In the genomic region with DNA sequence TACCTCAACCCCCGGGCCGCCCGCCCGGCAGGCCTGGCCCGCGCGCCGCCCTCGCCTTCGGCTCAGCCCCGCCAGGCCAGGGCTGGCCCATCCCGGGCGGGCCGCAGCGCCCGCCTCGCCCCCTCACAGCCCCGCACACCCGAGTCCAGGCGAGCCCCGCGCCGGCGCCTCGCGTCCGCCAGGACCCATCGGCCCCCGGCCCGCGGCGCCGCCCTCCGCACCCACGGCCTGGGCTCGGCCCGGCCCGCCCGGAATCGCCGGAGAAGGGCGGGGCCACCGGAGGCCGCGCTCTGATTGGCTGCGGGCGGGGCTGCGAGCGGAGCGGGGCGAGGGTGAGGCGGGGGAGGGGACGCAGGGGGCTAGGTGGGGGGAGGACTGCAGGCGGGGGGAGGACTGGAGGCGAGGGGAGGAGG, we compare ENCODE assay signal across 8 cellular contexts. TPM values are rescaled to one million over a fixed set of nuclear protein-coding genes. Genes with fewer than 3 reads are reported as not detected.
DNase-seq lines count a peak whose midpoint lies in the region; ATAC-seq and TF ChIP-seq lines count a peak whose summit lies in the region.

No MANE protein-coding gene starts in this region.

- TF ChIP-seq CTCF in Caco-2 (IDR thresholded peaks at IDR 0.05; ENCODE audit: insufficient read depth in 1 of 2, low read depth in 1 of 2, low read length in 1 of 2, severe bottlenecking in 1 of 2, unreplicated experiment in 1 of 2) (no peak), OCI-LY3 (IDR thresholded peaks at IDR 0.05; ENCODE audit: low read depth, low read length) (no peak), fibroblast of lung (conservative IDR thresholded peaks at IDR 0.05 in 1 of 2, IDR thresholded peaks at IDR 0.05 in 1 of 2; ENCODE audit: low read depth in 1 of 2, low read length in 2 of 2) (no peak)

- peaks cover 43% of the 10 kb centered on the region for H3K79me2 ChIP-seq in OCI-LY3 (ENCODE audit: low read length)
- peaks cover 43% of the 10 kb centered on the region for H3K79me2 ChIP-seq in fibroblast of lung (ENCODE audit: control insufficient read depth, insufficient read depth, low read length)

- ATAC-seq in GM19438 (IDR thresholded peaks at IDR 0.05; ENCODE audit: low read depth, unreplicated experiment) (peak; percentile 79), HG03521 (IDR thresholded peaks at IDR 0.05; ENCODE audit: unreplicated experiment) (peak; percentile 83)
- ATAC-seq in naive thymus-derived CD8-positive, alpha-beta T cell = peak; percentile 84 to 85

- no peak overlapping the region for H3K27ac ChIP-seq in OCI-LY3 (ENCODE audit: low read length)
- peak overlapping the region; percentile 90 for H3K27ac ChIP-seq in fibroblast of lung (ENCODE audit: insufficient read depth, low read length)

- intact Hi-C loops in Caco-2 (cut with micrococcal nuclease; ENCODE audit: unreplicated experiment) = loop anchor here (1.0 to 5.0 kb wide), 3 partner anchors 49 to 96 kb away; partner anchors contain the start of gene STK10

- peak overlapping the region; percentile 85 for H3K27ac Mint-ChIP-seq in Caco-2 (ENCODE audit: unreplicated experiment)
- peak overlapping the region in 7 of 10 donors; percentile 40 to 82 (median 76) for H3K27ac Mint-ChIP-seq in naive thymus-derived CD8-positive, alpha-beta T cell

- peak overlapping the region; percentile 86 for H3K4me3 Mint-ChIP-seq in Caco-2 (ENCODE audit: unreplicated experiment)
- peak overlapping the region; percentile 80 to 94 (median 86) for H3K4me3 Mint-ChIP-seq in naive thymus-derived CD8-positive, alpha-beta T cell

- peak overlapping the region; percentile 84 for H2AFZ ChIP-seq in OCI-LY3 (ENCODE audit: low read depth, low read length)
- H2AFZ ChIP-seq in fibroblast of lung (ENCODE audit: low read length) = peak overlapping the region; percentile 86

- peaks cover 9% of the 10 kb centered on the region for H3K4me1 Mint-ChIP-seq in Caco-2 (ENCODE audit: low read depth, unreplicated experiment)
- peaks cover 2 to 29% (median 24%) of the 10 kb centered on the region in 4 donors for H3K4me1 Mint-ChIP-seq in naive thymus-derived CD8-positive, alpha-beta T cell

- H3K4me1 ChIP-seq in Caco-2 (peaks cover 5% of the 10 kb centered on the region; the same call in 1 of the 2 replicates), OCI-LY3 (ENCODE audit: low read length) (peaks cover 21% of the 10 kb centered on the region), fibroblast of lung (ENCODE audit: control insufficient read depth, extremely low read depth, insufficient read depth, low read length) (peaks cover 3% of the 10 kb centered on the region)

- H4K20me1 ChIP-seq in OCI-LY3 (ENCODE audit: insufficient read depth, low read length) (0 out of 2 replicates have a peak, but pooled peaks cover 14% of the 10 kb centered on the region), fibroblast of lung (ENCODE audit: control insufficient read depth, extremely low read depth, insufficient read depth, low read length) (no peaks in the 10 kb centered on the region)

- no peaks in the 10 kb centered on the region for H3K9me3 Mint-ChIP-seq in Caco-2 (ENCODE audit: unreplicated experiment)
- H3K9me3 Mint-ChIP-seq in naive thymus-derived CD8-positive, alpha-beta T cell = no peaks in the 10 kb centered on the region

- no peaks in the 10 kb centered on the region for H3K27me3 ChIP-seq in Caco-2 (replicated peaks; ENCODE audit: control insufficient read depth, insufficient read depth, low read length)
- H3K27me3 ChIP-seq in OCI-LY3 (ENCODE audit: low read depth, low read length) = peaks cover 12% of the 10 kb centered on the region
- no peaks in the 10 kb centered on the region for H3K27me3 ChIP-seq in fibroblast of lung (ENCODE audit: control insufficient read depth, insufficient read depth, low read length)

- POLR2A ChIA-PET in Caco-2 (lab: Charles Lee) = no interaction called here
- POLR2A ChIA-PET in naive thymus-derived CD8-positive, alpha-beta T cell (lab: Charles Lee) = no interaction called here

- H3K4me3 ChIP-seq in Caco-2 (ENCODE audit: low read depth, low read length) (peak overlapping the region; percentile 84), OCI-LY3 (ENCODE audit: low read length) (peak overlapping the region; percentile 88), fibroblast of lung (replicated peaks in 1 of 4; ENCODE audit: control extremely low read depth in 1 of 4, insufficient read depth in 1 of 4, low read depth in 3 of 4, low read length in 4 of 4) (peak overlapping the region; percentile 52 to 90 (median 74))

- no TSS peak for BruUV-seq in Caco-2 (replicated peaks; lab: Mats Ljungman, UMichigan)

- H3K27me3 Mint-ChIP-seq in Caco-2 (ENCODE audit: insufficient read depth, unreplicated experiment) = no peaks in the 10 kb centered on the region
- no peaks in the 10 kb centered on the region for H3K27me3 Mint-ChIP-seq in naive thymus-derived CD8-positive, alpha-beta T cell

- H3K36me3 ChIP-seq in Caco-2 (ENCODE audit: control insufficient read depth, insufficient read depth, low read length) = no peaks in the 10 kb centered on the region; the same call in 1 of the 2 replicates
- no peaks in the 10 kb centered on the region for H3K36me3 ChIP-seq in OCI-LY3 (replicated peaks; ENCODE audit: low read depth, low read length)
- H3K36me3 ChIP-seq in fibroblast of lung (ENCODE audit: control insufficient read depth, insufficient read depth, low read length) = no peaks in the 10 kb centered on the region

- H3K9ac ChIP-seq in OCI-LY3 (ENCODE audit: low read length) = peak overlapping the region; percentile 71
- peak overlapping the region; percentile 82 for H3K9ac ChIP-seq in fibroblast of lung (ENCODE audit: insufficient read depth, low read length)

- H3K4me2 ChIP-seq in OCI-LY3 (ENCODE audit: low read length) (peak overlapping the region; percentile 84), fibroblast of lung (ENCODE audit: extremely low read depth, insufficient read depth, low read length) (peak overlapping the region; percentile 81)

- peak; percentile 80 to 92 for DNase-seq in Caco-2
- peak; percentile 62 for DNase-seq in activated T-helper 1 cell treated with Interleukin-2 at 50 U/mL for 16 hours (ENCODE audit: low read depth)
- peak; percentile 78 to 86 for DNase-seq in fibroblast of lung (ENCODE audit: low read depth in 2 of 2)
- DNase-seq in naive thymus-derived CD8-positive, alpha-beta T cell = peak; percentile 50 to 82 (median 74)
- peak; percentile 77 for DNase-seq in stimulated activated naive CD4-positive, alpha-beta T cell treated with Interleukin-2 at 50 U/mL for 16 hours (lab: John Stamatoyannopoulos, UW)

- CTCF ChIA-PET in Caco-2 (lab: Charles Lee) = interaction anchor here (1.4 kb wide), 1 partner anchor 48 kb away, joined by 4 read pairs; no protein-coding TSS in a partner anchor

- H3K36me3 Mint-ChIP-seq in Caco-2 (ENCODE audit: insufficient read depth, unreplicated experiment) = peaks cover 10% of the 10 kb centered on the region
- H3K36me3 Mint-ChIP-seq in naive thymus-derived CD8-positive, alpha-beta T cell = no peaks in the 10 kb centered on the region

- H3K9me3 ChIP-seq in Caco-2 (no peaks in the 10 kb centered on the region), OCI-LY3 (ENCODE audit: insufficient read depth, low read length) (no peaks in the 10 kb centered on the region), fibroblast of lung (ENCODE audit: control insufficient read depth, insufficient read depth, low read depth, low read length) (no peaks in the 10 kb centered on the region)

RNA-seq across cellular contexts. Expression of gene UBTD2, which starts 0.3 kb away (rescaled TPM):
- total RNA-seq in Caco-2 (2022) (32.4 and 33.2 TPM in 2 replicates), fibroblast of lung (24.9 and 26.7 TPM in 2 replicates)
- 22.6 and 29.8 TPM in 2 replicates for polyA plus RNA-seq in fibroblast of lung
- 16.8 and 21.0 TPM in 2 replicates for polyA plus RNA-seq in fibroblast of lung (2012)
- polyA minus RNA-seq in fibroblast of lung (ENCODE audit: low replicate concordance) = 3.3 and 3.5 TPM in 2 replicates
- 1 to 10 TPM; 6.0 to 6.1 TPM for total RNA-seq in naive thymus-derived CD8-positive, alpha-beta T cell
- 1 to 10 TPM; 1.2 to 4.3 (median 2.7) TPM for polyA plus RNA-seq in naive thymus-derived CD8-positive, alpha-beta T cell
